8 cellular contexts compared by ENCODE assay signal in the genomic region with DNA sequence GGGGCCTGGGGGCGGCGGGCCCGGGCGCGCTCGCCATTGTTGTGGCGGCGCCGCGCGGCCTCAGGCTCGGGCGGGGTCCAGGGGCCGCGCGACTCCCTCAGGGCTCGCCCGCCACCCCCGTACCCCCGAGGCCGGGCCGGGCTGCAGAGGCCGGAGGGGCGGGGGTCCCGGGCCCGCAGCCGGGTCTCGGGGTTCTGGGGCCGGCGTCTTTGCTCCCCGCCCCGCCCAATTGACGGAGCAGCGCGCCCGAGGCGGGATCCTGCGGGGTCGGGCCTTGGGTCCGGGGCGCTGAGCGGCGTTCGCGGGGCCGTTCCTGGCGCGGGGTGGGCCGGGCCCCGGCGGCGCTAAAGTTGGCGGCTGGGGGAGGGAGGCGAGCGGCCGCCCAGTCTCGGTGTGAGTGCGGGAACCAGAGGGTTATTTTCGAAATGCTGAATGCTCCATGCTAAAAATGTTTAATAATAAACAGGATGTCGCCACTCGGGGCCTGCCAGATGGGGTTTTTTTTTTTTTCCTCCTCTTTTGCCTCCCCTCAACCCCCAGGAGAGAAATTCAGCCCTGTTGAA. TPM values are rescaled to one million over a fixed set of nuclear protein-coding genes. Genes with fewer than 3 reads are reported as not detected.
A peak's percentile ranks its signal among the peaks of the same experiment; 100 is the strongest.
DNase-seq lines count a peak whose midpoint lies in the region; ATAC-seq, FAIRE-seq and TF ChIP-seq lines count a peak whose summit lies in the region.

No MANE protein-coding gene starts in this region.

- peak overlapping the region; percentile 89 for H3K4me3 Mint-ChIP-seq in activated naive CD4-positive, alpha-beta T cell treated with anti-CD3 and anti-CD28 coated beads for 36 hours

- WGBS in pancreas, 2 donors, result 0% methylated on average over 30 to 61 of the region's 61 CpGs

- CTCF ChIA-PET in activated naive CD4-positive, alpha-beta T cell treated with anti-CD3 and anti-CD28 coated beads for 36 hours (lab: Charles Lee), result no interaction called here

- H3K4me1 ChIP-seq in OCI-LY3 (ENCODE audit: low read length) (peaks cover 33% of the 10 kb centered on the region), pancreas (peaks cover 37 to 46% (median 42%) of the 10 kb centered on the region in 3 donors)

- H3K9me3 ChIP-seq in OCI-LY3 (ENCODE audit: insufficient read depth, low read length) (no peaks in the 10 kb centered on the region), pancreas (no peaks in the 10 kb centered on the region)

- H4K20me1 ChIP-seq in OCI-LY3 (ENCODE audit: insufficient read depth, low read length), result peaks cover 44% of the 10 kb centered on the region

- no peak overlapping the region for H2AFZ ChIP-seq in OCI-LY3 (ENCODE audit: low read depth, low read length)

- intact Hi-C loops in activated naive CD4-positive, alpha-beta T cell treated with anti-CD3 and anti-CD28 coated beads for 36 hours (cut with micrococcal nuclease), result loop anchor here (1.0 to 10.0 kb wide), 9 partner anchors 16 to 960 kb away; partner anchors contain the start of genes MED27, NUP214 and SETX
- intact Hi-C loops in pancreas (cut with DNase I), result no loop called here

- H3K27me3 ChIP-seq in OCI-LY3 (ENCODE audit: low read depth, low read length) (no peaks in the 10 kb centered on the region), pancreas (no peaks in the 10 kb centered on the region)

- H3K9me3 Mint-ChIP-seq in activated naive CD4-positive, alpha-beta T cell treated with anti-CD3 and anti-CD28 coated beads for 36 hours, result no peaks in the 10 kb centered on the region

- H3K36me3 Mint-ChIP-seq in activated naive CD4-positive, alpha-beta T cell treated with anti-CD3 and anti-CD28 coated beads for 36 hours (ENCODE audit: low read depth), result peaks cover 14% of the 10 kb centered on the region

- DNase-seq in GM12864 (ENCODE audit: low read depth) (no peak), HFF-Myc (ENCODE audit: extremely low read depth, low read depth) (no peak), germinal center (ENCODE audit: low spot score) (peak; percentile 76), pancreas (peak in 5 of 6 donors; percentile 48 to 82 (median 50)), NCI-H526 treated with DMSO at 0.1 percent for 48 hours (lab: John Stamatoyannopoulos, UW) (no peak)
- peak; percentile 57 for DNase-seq in activated naive CD4-positive, alpha-beta T cell treated with anti-CD3 and anti-CD28 coated beads for 36 hours

- ATAC-seq in pancreas, result peak; percentile 35 to 49 (median 44)
- ATAC-seq in GM21576 (IDR thresholded peaks at IDR 0.05; ENCODE audit: unreplicated experiment), result no peak

- no peaks in the 10 kb centered on the region for H3K27me3 Mint-ChIP-seq in activated naive CD4-positive, alpha-beta T cell treated with anti-CD3 and anti-CD28 coated beads for 36 hours (ENCODE audit: low read depth)

- FAIRE-seq in pancreas (lab: Jason Lieb, UNC), result no peak

- peaks cover 56% of the 10 kb centered on the region for H3K79me2 ChIP-seq in OCI-LY3 (ENCODE audit: low read length)

- H3K4me3 ChIP-seq in GM12864 (ENCODE audit: low read depth, low read length) (peak overlapping the region; percentile 59), HFF-Myc (replicated peaks; ENCODE audit: low read depth, low read length) (peak overlapping the region; percentile 84), OCI-LY3 (ENCODE audit: low read length) (peak overlapping the region; percentile 94), pancreas (peak overlapping the region; percentile 31 to 83 (median 66))

- H3K36me3 ChIP-seq in OCI-LY3 (replicated peaks; ENCODE audit: low read depth, low read length) (peaks cover 12% of the 10 kb centered on the region), pancreas (no peaks in the 10 kb centered on the region)

- H3K27ac Mint-ChIP-seq in activated naive CD4-positive, alpha-beta T cell treated with anti-CD3 and anti-CD28 coated beads for 36 hours, result peak overlapping the region; percentile 93

- H3K27ac ChIP-seq in OCI-LY3 (ENCODE audit: low read length) (peak overlapping the region; percentile 73), pancreas (peak overlapping the region; percentile 76 to 96 (median 93))

- peak overlapping the region; percentile 97 for H3K4me2 ChIP-seq in OCI-LY3 (ENCODE audit: low read length)

- peak overlapping the region; percentile 91 for H3K9ac ChIP-seq in OCI-LY3 (ENCODE audit: low read length)

- peaks cover 49% of the 10 kb centered on the region for H3K4me1 Mint-ChIP-seq in activated naive CD4-positive, alpha-beta T cell treated with anti-CD3 and anti-CD28 coated beads for 36 hours (ENCODE audit: low read depth)

- TF ChIP-seq CTCF in GM12864 (IDR thresholded peaks at IDR 0.05; ENCODE audit: low read depth, low read length, missing control alignments) (no peak), HFF-Myc (IDR thresholded peaks at IDR 0.05; ENCODE audit: low read depth, low read length, missing control alignments) (no peak), OCI-LY3 (IDR thresholded peaks at IDR 0.05; ENCODE audit: low read depth, low read length) (no peak), pancreas (IDR thresholded peaks at IDR 0.05) (no peak)

RNA-seq across cellular contexts. Expression of gene PRRC2B, which starts 0.7 kb away (rescaled TPM):
- total RNA-seq in activated naive CD4-positive, alpha-beta T cell treated with anti-CD3 and anti-CD28 coated beads for 36 hours, result 100 to 1,000 TPM; 157 to 171 TPM
- total RNA-seq in pancreas, result 100 to 1,000 TPM in 2 of 6 donors, 10 to 100 TPM in 4; 67.4 to 132 (median 94.9) TPM
- 10 to 100 TPM; 44.8 to 77.9 TPM for polyA plus RNA-seq in pancreas

Comparison
In these comparisons a context has a peak if more than half of its experiments do, and no peak if none do; other contexts are left out.
1. DNase-seq: peak in activated naive CD4-positive, alpha-beta T cell treated with anti-CD3 and anti-CD28 coated beads for 36 hours (single experiment), germinal center (single experiment) and pancreas (5 of 6); none in GM12864 (single experiment), HFF-Myc (single experiment) and NCI-H526 treated with DMSO at 0.1 percent for 48 hours (single experiment).
2. Peak in every context shown above with its lines, with median percentiles within 50 percentile points of each other: H3K4me3 ChIP-seq.